ENCODE assay signal across 18 cellular contexts in the genomic region with DNA sequence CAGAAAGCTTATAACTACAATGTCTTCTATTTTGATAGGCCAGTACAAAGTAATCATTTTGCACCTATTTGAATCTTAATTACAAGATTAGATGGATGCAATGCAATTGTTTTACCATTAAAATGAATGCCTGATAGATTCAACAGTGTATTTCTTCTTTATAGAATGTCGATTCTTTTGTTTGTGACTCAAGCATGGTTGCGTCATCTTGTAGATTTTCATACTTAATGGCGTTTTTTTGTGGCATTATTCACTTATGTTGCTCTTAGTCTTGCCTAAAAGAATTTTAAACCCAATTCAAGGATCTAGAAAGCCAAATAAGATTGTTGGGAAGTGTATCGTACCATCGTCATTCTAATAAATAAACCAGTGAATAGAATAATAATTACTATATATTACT. TPM values are rescaled to one million over a fixed set of nuclear protein-coding genes. Genes with fewer than 3 reads are reported as not detected.
DNase-seq lines count a peak whose midpoint lies in the region; ATAC-seq, FAIRE-seq and TF ChIP-seq lines count a peak whose summit lies in the region.
"Had no signal": no experiment of that assay in that cellular context is flagged by ENCODE, and none has a peak within 500 bp of the region (broad histone marks: within the 10 kb centered on the region; RNA-seq: fewer than 3 reads in every experiment).

No MANE protein-coding gene starts in this region.

- TF ChIP-seq CTCF in MCF 10A (IDR thresholded peaks at IDR 0.05; ENCODE audit: unreplicated experiment) (no peak), mammary epithelial cell (conservative IDR thresholded peaks at IDR 0.05 in 1 of 2, IDR thresholded peaks at IDR 0.05 in 1 of 2; ENCODE audit: extremely low read depth in 1 of 2, insufficient read depth in 1 of 2, low read depth in 1 of 2, low read length in 2 of 2) (no peak), SU-DHL-6 (IDR thresholded peaks at IDR 0.05; ENCODE audit: insufficient read depth, low read length, poor library complexity, severe bottlenecking) (no peak), endothelial cell of umbilical vein (IDR thresholded peaks at IDR 0.05; ENCODE audit: extremely low read depth in 1 of 2, insufficient read depth in 1 of 2, low read depth in 1 of 2, low read length in 2 of 2) (no peak), thoracic aorta (IDR thresholded peaks at IDR 0.05) (no peak), spleen (IDR thresholded peaks at IDR 0.05 in 8 of 11, conservative IDR thresholded peaks at IDR 0.05 in 3 of 11) (no peak)

- peak overlapping the region; percentile 49 for H3K4me3 Mint-ChIP-seq in MCF 10A (ENCODE audit: unreplicated experiment)
- H3K4me3 Mint-ChIP-seq: endodermal cell had no signal

- no peaks in the 10 kb centered on the region for H3K9me1 ChIP-seq in endothelial cell of umbilical vein (replicated peaks; ENCODE audit: control insufficient read depth, extremely low read depth, insufficient read depth, low read length)

- H3K79me2 ChIP-seq in mammary epithelial cell (ENCODE audit: insufficient read depth, low read length) (peaks cover 10% of the 10 kb centered on the region), SU-DHL-6 (ENCODE audit: insufficient read depth, low read length) (peaks cover 13% of the 10 kb centered on the region; the same call in 1 of the 2 replicates), endothelial cell of umbilical vein (ENCODE audit: control insufficient read depth, insufficient read depth, low read length) (no peaks in the 10 kb centered on the region)

- H3K27ac ChIP-seq in mammary epithelial cell (ENCODE audit: insufficient read depth, low read depth, low read length) = no peak overlapping the region
- H3K27ac ChIP-seq in SU-DHL-6 (ENCODE audit: low read depth, low read length) = peak overlapping the region; percentile 93
- no peak overlapping the region for H3K27ac ChIP-seq in endothelial cell of umbilical vein (ENCODE audit: insufficient read depth, low read depth, low read length)
- H3K27ac ChIP-seq in thoracic aorta = peak overlapping the region; percentile 21 to 73
- peak overlapping the region in 3 of 8 donors; percentile 67 to 77 (median 75) for H3K27ac ChIP-seq in spleen
- H3K27ac ChIP-seq: RWPE1 had no signal

- no TSS peak for BruUV-seq in MCF 10A (replicated peaks; lab: Mats Ljungman, UMichigan)
- no TSS peak for BruUV-seq in mammary epithelial cell (replicated peaks; lab: Mats Ljungman, UMichigan)
- no TSS peak for BruUV-seq in endothelial cell of umbilical vein (replicated peaks; lab: Mats Ljungman, UMichigan)

- no peak overlapping the region for H3K9ac ChIP-seq in mammary epithelial cell (ENCODE audit: insufficient read depth, low read length)
- peak overlapping the region; percentile 64 for H3K9ac ChIP-seq in SU-DHL-6 (ENCODE audit: low read length)
- H3K9ac ChIP-seq in endothelial cell of umbilical vein (replicated peaks; ENCODE audit: extremely low read depth, insufficient read depth, low read length) = no peak overlapping the region

- no peaks in the 10 kb centered on the region for H3K9me2 ChIP-seq in SU-DHL-6 (replicated peaks; ENCODE audit: insufficient read depth, low read length)

- dilution Hi-C loops in mammary epithelial cell (cut with HindIII; ENCODE audit: low sequenced_read_pairs) = no loop called here
- dilution Hi-C loops in endothelial cell of umbilical vein (cut with MboI; ENCODE audit: extremely low pct_ligation_motif_present, low sequenced_read_pairs) = no loop called here

- intact Hi-C loops in MCF 10A (cut with micrococcal nuclease) (loop anchor here (2.0 kb wide), 1 partner anchor 23 kb away; no protein-coding TSS in a partner anchor), mammary epithelial cell (cut with micrococcal nuclease) (no loop called here), endothelial cell of umbilical vein (cut with micrococcal nuclease) (no loop called here), spleen (cut with DNase I; ENCODE audit: low total_unique reads) (no loop called here)

- H3K4me2 ChIP-seq in mammary epithelial cell (ENCODE audit: insufficient read depth, low read depth, low read length) (no peak overlapping the region), SU-DHL-6 (ENCODE audit: low read depth, low read length, poor library complexity, severe bottlenecking) (peak overlapping the region; percentile 78), endothelial cell of umbilical vein (ENCODE audit: insufficient read depth, low read length) (peak overlapping the region; percentile 34)

- H3K9me3 ChIP-seq in mammary epithelial cell (replicated peaks; ENCODE audit: insufficient read depth, low read length) (no peaks in the 10 kb centered on the region), SU-DHL-6 (ENCODE audit: insufficient read depth, low read length) (no peaks in the 10 kb centered on the region), endothelial cell of umbilical vein (replicated peaks; ENCODE audit: control insufficient read depth, insufficient read depth, low read length) (no peaks in the 10 kb centered on the region), thoracic aorta (no peaks in the 10 kb centered on the region), spleen (no peaks in the 10 kb centered on the region)

- no peaks in the 10 kb centered on the region for H3K27me3 Mint-ChIP-seq in MCF 10A (ENCODE audit: insufficient read depth, unreplicated experiment)
- H3K27me3 Mint-ChIP-seq: stimulated activated memory B cell treated with anti-CD40 and anti-IgM and Interleukin-4, amounts not matched to agents 10 μg/mL and 1 μg/mL and 100 μg/mL, for 72 hours had no signal

- H3K4me1 ChIP-seq in mammary epithelial cell (ENCODE audit: insufficient read depth, low read length) (peaks cover 9% of the 10 kb centered on the region), endothelial cell of umbilical vein (ENCODE audit: control insufficient read depth, extremely low read depth, insufficient read depth, low read length) (peaks cover 13% of the 10 kb centered on the region), thoracic aorta (ENCODE audit: control insufficient read depth in 1 of 2, low read depth in 2 of 2) (peaks cover 47 to 74% of the 10 kb centered on the region in 2 donors), spleen (peaks cover 0 to 31% (median 6%) of the 10 kb centered on the region in 6 donors)

- H3K4me1 Mint-ChIP-seq in MCF 10A (ENCODE audit: insufficient read depth, unreplicated experiment) = peaks cover 48% of the 10 kb centered on the region

- H3K4me3 ChIP-seq in mammary epithelial cell (replicated peaks in 1 of 3; ENCODE audit: insufficient read depth in 1 of 3, low read depth in 2 of 3, low read length in 3 of 3) = no peak overlapping the region
- peak overlapping the region; percentile 61 for H3K4me3 ChIP-seq in SU-DHL-6 (ENCODE audit: insufficient read depth, low read length, poor library complexity, severe bottlenecking)
- H3K4me3 ChIP-seq in endothelial cell of umbilical vein (replicated peaks in 1 of 3; ENCODE audit: insufficient read depth in 1 of 3, low read depth in 1 of 3, low read length in 3 of 3) = no peak overlapping the region
- H3K4me3 ChIP-seq in thoracic aorta = no peak overlapping the region
- no peak overlapping the region for H3K4me3 ChIP-seq in spleen

- WGBS in mammary epithelial cell (ENCODE audit: low coverage, missing lambda C conversion rate) = 88% methylated on average over 5 of the region's 5 CpGs
- WGBS in spleen, 5 donors = 91 to 98% (median 92%) methylated on average over 5 of the region's 5 CpGs

- peak; percentile 47 for DNase-seq in MCF 10A (ENCODE audit: unreplicated experiment)
- DNase-seq in mammary epithelial cell = no peak
- no peak for DNase-seq in endothelial cell of umbilical vein (ENCODE audit: low read depth, low spot score)
- no peak for DNase-seq in thoracic aorta (ENCODE audit: low spot score)
- DNase-seq in spleen = no peak
- no peak for DNase-seq in NCI-H1930 (lab: John Stamatoyannopoulos, UW)
- DNase-seq: DMS79 treated with DMSO at 0.1 percent for 48 hours; endodermal cell; left colon; NCI-H524; stimulated activated CD4-positive, alpha-beta T cell treated with anti-CD3 and anti-CD28 coated beads, Interleukin-4, amount 100 ng/mL, for 4 hours; T-helper 9 cell had no signal

- H3K36me3 Mint-ChIP-seq in MCF 10A (ENCODE audit: insufficient read depth, unreplicated experiment) = peaks cover 60% of the 10 kb centered on the region

- peaks cover 26% of the 10 kb centered on the region for H3F3A ChIP-seq in SU-DHL-6 (ENCODE audit: insufficient read depth)

- no peak for FAIRE-seq in endothelial cell of umbilical vein (lab: Jason Lieb, UNC)
- FAIRE-seq: GM12891, HTR-8/SVneo had no signal

- H4K20me1 ChIP-seq in mammary epithelial cell (ENCODE audit: insufficient read depth, low read length) = no peaks in the 10 kb centered on the region
- H4K20me1 ChIP-seq in SU-DHL-6 (ENCODE audit: low read depth, low read length) = no peaks in the 10 kb centered on the region
- H4K20me1 ChIP-seq in endothelial cell of umbilical vein (replicated peaks; ENCODE audit: control insufficient read depth, extremely low read depth, insufficient read depth, low read length) = no peaks in the 10 kb centered on the region

- CTCF ChIA-PET in MCF 10A (lab: Yijun Ruan, JAX) = interaction anchor here (0.9 to 2.1 kb wide), 3 partner anchors 15 to 39 kb away, joined by 4 to 6 read pairs (median 4); no protein-coding TSS in a partner anchor
- CTCF ChIA-PET in mammary epithelial cell (lab: Charles Lee; ENCODE audit: low non-redundant PET) = no interaction called here
- CTCF ChIA-PET in endothelial cell of umbilical vein (lab: Charles Lee) = interaction anchor here (0.7 to 2.8 kb wide), 2 partner anchors 15 to 29 kb away, joined by 3 to 11 read pairs; no protein-coding TSS in a partner anchor

- in situ Hi-C loops in mammary epithelial cell (cut with MboI; ENCODE audit: low sequenced_read_pairs in 2 of 2) = no loop called here

- H3K9me3 Mint-ChIP-seq in MCF 10A (ENCODE audit: unreplicated experiment) = no peaks in the 10 kb centered on the region
- H3K9me3 Mint-ChIP-seq: endodermal cell; stimulated activated memory B cell treated with anti-CD40 and anti-IgM and Interleukin-4, amounts not matched to agents 10 μg/mL and 1 μg/mL and 100 μg/mL, for 72 hours had no signal

- ATAC-seq in thoracic aorta (ENCODE audit: insufficient number of reproducible peaks, low FRiP score, low read depth) (no peak), GM19324 (IDR thresholded peaks at IDR 0.05; ENCODE audit: low FRiP score, unreplicated experiment) (no peak)
- ATAC-seq: left colon; stimulated activated memory B cell treated with anti-CD40 and anti-IgM and Interleukin-4, amounts not matched to agents 10 μg/mL and 1 μg/mL and 100 μg/mL, for 72 hours had no signal

- no peak overlapping the region for H2AFZ ChIP-seq in mammary epithelial cell (ENCODE audit: low read depth, low read length)
- no peak overlapping the region for H2AFZ ChIP-seq in SU-DHL-6 (ENCODE audit: low read depth, low read length, severe bottlenecking)
- no peak overlapping the region for H2AFZ ChIP-seq in endothelial cell of umbilical vein (ENCODE audit: low read depth, low read length)

- TF ChIP-seq POLR2A in endothelial cell of umbilical vein (IDR thresholded peaks at IDR 0.05; ENCODE audit: low read depth, low read length) (no peak), spleen (IDR thresholded peaks at IDR 0.05) (no peak)

- POLR2A ChIA-PET in MCF 10A (lab: Yijun Ruan, JAX) = interaction anchor here (0.9 to 12.5 kb wide), 7 partner anchors 9 to 21 kb away, joined by 3 to 210 read pairs (median 7); a partner anchor contains a TSS
- POLR2A ChIA-PET in endothelial cell of umbilical vein (lab: Charles Lee) = no interaction called here

- H3K36me3 ChIP-seq in mammary epithelial cell (ENCODE audit: insufficient read depth, low read length) = peaks cover 9% of the 10 kb centered on the region
- H3K36me3 ChIP-seq in SU-DHL-6 (ENCODE audit: low read length) = no peaks in the 10 kb centered on the region
- peaks cover 0 to 7% of the 10 kb centered on the region in 2 experiments for H3K36me3 ChIP-seq in endothelial cell of umbilical vein (ENCODE audit: control insufficient read depth in 2 of 2, extremely low read depth in 1 of 2, insufficient read depth in 2 of 2, low read length in 2 of 2)
- no peaks in the 10 kb centered on the region for H3K36me3 ChIP-seq in thoracic aorta
- no peaks in the 10 kb centered on the region for H3K36me3 ChIP-seq in spleen

- peak overlapping the region; percentile 85 for H3K27ac Mint-ChIP-seq in MCF 10A (ENCODE audit: low read depth, unreplicated experiment)
- H3K27ac Mint-ChIP-seq: endodermal cell had no signal

- H3K27me3 ChIP-seq in mammary epithelial cell (ENCODE audit: insufficient read depth, low read length) (no peaks in the 10 kb centered on the region), SU-DHL-6 (ENCODE audit: low read length) (no peaks in the 10 kb centered on the region), endothelial cell of umbilical vein (ENCODE audit: control insufficient read depth in 2 of 2, insufficient read depth in 2 of 2, low read length in 2 of 2) (no peaks in the 10 kb centered on the region), thoracic aorta (replicated peaks; ENCODE audit: insufficient read depth) (no peaks in the 10 kb centered on the region), spleen (replicated peaks in 1 of 7) (peaks cover 0 to 4% (median 0%) of the 10 kb centered on the region in 7 donors)

RNA-seq across cellular contexts. Expression of a gene that starts 21.4 kb away (rescaled TPM):
- total RNA-seq in MCF 10A (2022) (168 and 186 TPM in 2 replicates), mammary epithelial cell (100 to 1,000 TPM in 1 of 2 donors, 10 to 100 TPM in 1; 64.7 to 110 TPM), endothelial cell of umbilical vein (83.4 and 85.2 TPM in 2 replicates), thoracic aorta (100 to 1,000 TPM; 169 to 215 TPM), spleen (100 to 1,000 TPM in 2 of 7 donors, 10 to 100 TPM in 5; 42.8 to 122 (median 73.7) TPM)
- polyA plus RNA-seq in mammary epithelial cell (33.8 TPM), endothelial cell of umbilical vein (25.5 and 31.1 TPM in 2 replicates), spleen (1 to 10 TPM; 4.8 to 8.4 (median 5.6) TPM)
- polyA minus RNA-seq in mammary epithelial cell (57.1 TPM), endothelial cell of umbilical vein (130 and 159 TPM in 2 replicates)
- polyA plus RNA-seq in endothelial cell of umbilical vein (2011; cell fraction: cytosol; rRNA removed) = 30.2 and 30.5 TPM in 2 replicates
- 57.4 and 59.3 TPM in 2 replicates for polyA plus RNA-seq in endothelial cell of umbilical vein (2011; cell fraction: nucleus; rRNA removed)
- 58.5 and 77.2 TPM in 2 replicates for polyA plus RNA-seq in endothelial cell of umbilical vein (2012)
- 30.9 TPM for polyA minus RNA-seq in endothelial cell of umbilical vein (2011; cell fraction: cytosol; rRNA and poly(A)+ RNA removed)
- polyA minus RNA-seq in endothelial cell of umbilical vein (2011; cell fraction: nucleus; rRNA and poly(A)+ RNA removed) = 158 and 229 TPM in 2 replicates

Comparison
In these comparisons a context has a peak if more than half of its experiments do, and no peak if none do; other contexts are left out.
1. H3K27ac ChIP-seq: peak in SU-DHL-6 (single experiment) and thoracic aorta (2 of 2); none in mammary epithelial cell (single experiment) and endothelial cell of umbilical vein (single experiment).